Comparison of ENCODE assay signal across 8 cellular contexts in the genomic region with DNA sequence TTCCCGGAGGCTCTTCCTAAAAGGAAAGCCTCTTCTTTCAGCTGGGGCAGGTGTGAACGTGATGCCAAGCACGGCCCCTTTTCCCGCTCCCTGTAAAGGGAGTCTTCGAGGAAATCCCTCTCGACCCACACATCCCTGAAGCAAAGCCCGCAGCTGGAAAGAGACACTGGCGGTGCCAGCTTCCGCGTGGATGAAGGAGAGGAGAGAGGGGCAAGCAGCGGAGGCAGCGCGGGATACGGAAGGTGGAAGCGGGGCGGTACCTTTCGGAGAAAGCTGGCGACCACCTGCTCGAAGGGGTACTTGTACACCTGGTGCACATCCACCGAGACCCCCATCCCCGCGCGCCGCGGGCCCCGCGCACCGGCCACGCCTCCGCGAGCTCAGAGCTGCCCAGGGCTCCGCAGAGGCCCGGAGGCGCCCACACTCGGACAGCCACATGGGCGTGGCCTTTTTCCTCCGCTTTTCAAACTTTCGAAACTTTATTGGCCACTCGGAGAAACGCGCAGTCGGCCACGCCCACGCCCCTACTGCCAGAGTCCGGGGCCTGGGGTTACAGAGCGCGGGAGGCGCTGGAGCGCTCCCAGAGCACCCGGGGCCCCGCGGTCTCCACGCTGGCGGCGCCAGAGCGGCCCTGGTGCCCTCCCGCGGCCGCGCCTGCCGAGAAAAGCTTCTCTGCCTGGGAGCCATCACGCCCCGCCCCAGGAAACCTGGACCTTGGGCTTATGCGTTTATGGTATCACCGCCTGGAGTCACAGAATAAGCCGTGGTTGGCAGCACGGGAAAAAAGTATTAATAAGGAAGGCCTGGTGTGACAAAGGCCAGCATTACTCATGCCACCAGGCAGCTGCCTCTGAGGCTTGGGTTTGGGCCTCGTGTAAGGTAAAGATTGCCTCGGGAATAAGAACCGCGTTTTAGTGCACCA. TPM values are rescaled to one million over a fixed set of nuclear protein-coding genes. Genes with fewer than 3 reads are reported as not detected.
DNase-seq lines count a peak whose midpoint lies in the region; ATAC-seq and TF ChIP-seq lines count a peak whose summit lies in the region.

A gene (minus strand): TSS at position 426 of the 922 bp plus-strand sequence. CDS start 91 bp downstream, at position 335.

- H2BK5ac ChIP-seq in IMR-90 (ENCODE audit: low read depth, low read length, poor library complexity, severe bottlenecking), result peak within 1 kb of the TSS; percentile 4

- peak within 1 kb of the TSS; percentile 87 for H3K14ac ChIP-seq in IMR-90 (replicated peaks; ENCODE audit: low read depth, low read length)

- TF ChIP-seq CTCF in IMR-90 (conservative IDR thresholded peaks at IDR 0.05; ENCODE audit: low read depth, low read length) (0 out of 2 replicates have a peak, but pooled peaks have one; percentile 3), parathyroid adenoma (IDR thresholded peaks at IDR 0.05) (peak; percentile 25), upper lobe of right lung (IDR thresholded peaks at IDR 0.05) (peak; percentile 9)

- peak within 1 kb of the TSS; percentile 30 for H3K18ac ChIP-seq in IMR-90 (ENCODE audit: low read depth, low read length)

- peak within 1 kb of the TSS; percentile 49 for H4K91ac ChIP-seq in IMR-90 (ENCODE audit: insufficient read depth, low read depth, low read length)

- H4K8ac ChIP-seq in IMR-90 (ENCODE audit: low read depth in 2 of 2, low read length in 2 of 2), result peak within 1 kb of the TSS; percentile 79 to 90

- H3K36me3 ChIP-seq in IMR-90 (ENCODE audit: control insufficient read depth, insufficient read depth, low read length), result no peaks in the 10 kb centered on the region
- no peaks in the 10 kb centered on the region for H3K36me3 ChIP-seq in SK-N-MC (ENCODE audit: insufficient read depth, low read length)
- H3K36me3 ChIP-seq in parathyroid adenoma (ENCODE audit: control insufficient read depth, insufficient read depth, low read length), result no peaks in the 10 kb centered on the region
- H3K36me3 ChIP-seq in upper lobe of right lung, result no peaks in the 10 kb centered on the region

- in situ Hi-C loops in IMR-90 (cut with MboI; ENCODE audit: low sequenced_read_pairs), result loop anchor here (5.0 to 10.0 kb wide), 2 partner anchors 220 to 1633 kb away; no protein-coding TSS in a partner anchor

- H2BK20ac ChIP-seq in IMR-90 (ENCODE audit: low read depth, low read length), result peak within 1 kb of the TSS; percentile 6; the same call in 1 of the 2 replicates

- intact Hi-C loops in IMR-90 (cut with micrococcal nuclease) (loop anchor here (1.0 to 5.0 kb wide), 3 partner anchors 52 to 297 kb away; no protein-coding TSS in a partner anchor), left cardiac atrium (cut with DNase I) (loop anchor here in 1 of 2 donors (10.0 kb wide), 1 partner anchor 220 kb away; no protein-coding TSS in a partner anchor), upper lobe of right lung (cut with DNase I) (no loop called here)

- H4K5ac ChIP-seq in IMR-90 (ENCODE audit: low read depth, low read length), result peak within 1 kb of the TSS; percentile 30

- H2AFZ ChIP-seq in IMR-90 (replicated peaks; ENCODE audit: low read length, poor library complexity) (peak within 1 kb of the TSS; percentile 93), parathyroid adenoma (peak within 1 kb of the TSS; percentile 89)

- peak; percentile 91 for ATAC-seq in GM21786 (IDR thresholded peaks at IDR 0.05; ENCODE audit: unreplicated experiment)
- ATAC-seq in IMR-90 (ENCODE audit: low read depth), result peak; percentile 91
- ATAC-seq in left cardiac atrium, result peak; percentile 96 to 97
- ATAC-seq in upper lobe of right lung, result peak; percentile 98

- H3K4me3 ChIP-seq in IMR-90 (ENCODE audit: insufficient read depth, low read depth, low read length) (peak within 1 kb of the TSS; percentile 60), SK-N-MC (peak within 1 kb of the TSS; percentile 28; the same call in 1 of the 2 replicates), parathyroid adenoma (ENCODE audit: low read depth, low read length) (peak within 1 kb of the TSS; percentile 85), upper lobe of right lung (peak within 1 kb of the TSS; percentile 72)

- TF ChIP-seq RAD21 in IMR-90 (IDR thresholded peaks at IDR 0.05; ENCODE audit: low read length), result peak; percentile 7; the same call in 1 of the 2 replicates

- H2AK9ac ChIP-seq in IMR-90 (replicated peaks; ENCODE audit: low read depth, low read length, poor library complexity), result peak within 1 kb of the TSS; percentile 82

- H3K4me2 ChIP-seq in IMR-90 (ENCODE audit: low read depth, low read length) (peak within 1 kb of the TSS; percentile 76), parathyroid adenoma (ENCODE audit: low read length) (peak within 1 kb of the TSS; percentile 97)

- POLR2A ChIA-PET in IMR-90 (lab: Charles Lee; ENCODE audit: unreplicated experiment), result interaction anchor here (0.7 kb wide), 1 partner anchor 1391 kb away, joined by 3 read pairs; no protein-coding TSS in a partner anchor

- H3K9me3 ChIP-seq in IMR-90 (ENCODE audit: control insufficient read depth, insufficient read depth, low read length) (no peaks in the 10 kb centered on the region), SK-N-MC (ENCODE audit: low read depth, low read length) (no peaks in the 10 kb centered on the region), parathyroid adenoma (ENCODE audit: control insufficient read depth, low read length) (no peaks in the 10 kb centered on the region), upper lobe of right lung (no peaks in the 10 kb centered on the region)

- peak within 1 kb of the TSS; percentile 13 for H3K27ac ChIP-seq in IMR-90 (ENCODE audit: insufficient read depth, low read length)
- H3K27ac ChIP-seq in SK-N-MC, result no peak within 1 kb of the TSS
- peak within 1 kb of the TSS; percentile 64 for H3K27ac ChIP-seq in parathyroid adenoma
- peak within 1 kb of the TSS; percentile 65 for H3K27ac ChIP-seq in upper lobe of right lung

- H3K9ac ChIP-seq in IMR-90 (ENCODE audit: low read depth, low read length) (peak within 1 kb of the TSS; percentile 52), SK-N-MC (ENCODE audit: insufficient read length) (no peak within 1 kb of the TSS), parathyroid adenoma (peak within 1 kb of the TSS; percentile 38)

- dilution Hi-C loops in IMR-90 (cut with HindIII; ENCODE audit: low sequenced_read_pairs, unreplicated experiment), result no loop called here

- CTCF ChIA-PET in IMR-90 (lab: Yijun Ruan, JAX), result interaction anchor here (0.6 to 2.0 kb wide), 3 partner anchors 10 to 514 kb away, joined by 3 to 8 read pairs (median 3); no protein-coding TSS in a partner anchor

- H3K56ac ChIP-seq in IMR-90 (ENCODE audit: extremely low read depth, insufficient read depth, low read length), result peak within 1 kb of the TSS; percentile 63

- WGBS in IMR-90 (ENCODE audit: extremely low coverage in 2 of 2, insufficient read length in 1 of 2), 2 experiments, result 1% methylated on average over 53 of the region's 71 CpGs; no CpG with 5 or more reads in 1 of the 2 experiments

- H2BK15ac ChIP-seq in IMR-90 (ENCODE audit: low read depth, low read length), result peak within 1 kb of the TSS; percentile 19; the same call in 2 of the 3 replicates

- H4K20me1 ChIP-seq in IMR-90 (ENCODE audit: insufficient read depth, low read length), result no peaks in the 10 kb centered on the region; the same call in 1 of the 2 replicates

- H3K4me1 ChIP-seq in IMR-90 (ENCODE audit: control insufficient read depth, insufficient read depth, low read length) (peaks cover 5% of the 10 kb centered on the region), parathyroid adenoma (no peaks in the 10 kb centered on the region), upper lobe of right lung (peaks cover 24% of the 10 kb centered on the region)

- TF ChIP-seq POLR2A in IMR-90 (IDR thresholded peaks at IDR 0.05; ENCODE audit: low read depth, low read length), result peak; percentile 52; the same call in 1 of the 2 replicates

- peak within 1 kb of the TSS; percentile 67 for H3K4ac ChIP-seq in IMR-90 (ENCODE audit: low read depth, low read length)

- no TSS peak for BruUV-seq in IMR-90 (replicated peaks; lab: Mats Ljungman, UMichigan)

- H3K27me3 ChIP-seq in IMR-90 (ENCODE audit: control insufficient read depth, insufficient read depth, low read length), result no peaks in the 10 kb centered on the region
- H3K27me3 ChIP-seq in parathyroid adenoma (ENCODE audit: control insufficient read depth, insufficient read depth, low read length), result no peaks in the 10 kb centered on the region
- no peaks in the 10 kb centered on the region for H3K27me3 ChIP-seq in upper lobe of right lung

- peak within 1 kb of the TSS; percentile 68 for H2BK120ac ChIP-seq in IMR-90 (ENCODE audit: low read depth, low read length)

- peaks cover 3% of the 10 kb centered on the region; the same call in 1 of the 2 replicates for H3K9me1 ChIP-seq in IMR-90 (ENCODE audit: insufficient read depth, low read length)

- DNase-seq in Daoy (ENCODE audit: low read depth) (peak; percentile 93), IMR-90 (peak; percentile 84), SK-N-MC (ENCODE audit: low read depth, low spot score) (no peak), amniotic epithelial cell (ENCODE audit: low read depth) (peak; percentile 89), left cardiac atrium (peak; percentile 93), upper lobe of right lung (peak; percentile 94)

- H3K23ac ChIP-seq in IMR-90 (ENCODE audit: low read depth, low read length), result peak within 1 kb of the TSS; percentile 75; the same call in 1 of the 2 replicates

- no peaks in the 10 kb centered on the region for H3K79me2 ChIP-seq in parathyroid adenoma

- peaks cover 12% of the 10 kb centered on the region in 2 experiments; a peak in 3 of 4 replicates for H3K79me1 ChIP-seq in IMR-90 (ENCODE audit: low read depth in 1 of 2, low read length in 2 of 2)

- peak within 1 kb of the TSS; percentile 15; the same call in 1 of the 2 replicates for H2AK5ac ChIP-seq in IMR-90 (ENCODE audit: low read depth, low read length)

TF ChIP-seq in IMR-90, 13 proteins besides CTCF, POLR2A, EP300 and RAD21:
- TF ChIP-seq MAZ (IDR thresholded peaks at IDR 0.05; ENCODE audit: borderline replicate concordance, low read depth, low read length), result peak; percentile 59; the same call in 1 of the 2 replicates
- TF ChIP-seq FOS (IDR thresholded peaks at IDR 0.05; ENCODE audit: low read depth, low read length), result 0 out of 2 replicates have a peak, but pooled peaks have one; percentile 22
- TF ChIP-seq SMC3 (IDR thresholded peaks at IDR 0.05; ENCODE audit: low read depth, low read length), result peak; percentile 12; the same call in 1 of the 2 replicates
- TF ChIP-seq MXI1 (IDR thresholded peaks at IDR 0.05; ENCODE audit: borderline replicate concordance, low read depth, low read length), result peak; percentile 68; the same call in 1 of the 2 replicates
- no peak for TF ChIP-seq MAFK (IDR thresholded peaks at IDR 0.05; ENCODE audit: low read depth, low read length)

RNA-seq across cellular contexts. Expression of the gene that starts here (rescaled TPM):
- total RNA-seq in Daoy (2014; rRNA removed; shearing (Covaris generic)), result 13.3 and 17.5 TPM in 2 replicates
- total RNA-seq in IMR-90 (2012; rRNA removed) (8.6 and 13.9 TPM in 2 replicates), left cardiac atrium (10 to 100 TPM; 21.1 to 23.1 TPM), upper lobe of right lung (9.2 TPM)
- polyA plus RNA-seq in IMR-90 (2012; rRNA removed), result 4.5 and 4.9 TPM in 2 replicates
- polyA plus RNA-seq in IMR-90 (2012; cell fraction: cytosol; rRNA removed), result 0.87 and 1.1 TPM in 2 replicates
- polyA plus RNA-seq in IMR-90 (2012; cell fraction: nucleus; rRNA removed; ENCODE audit: low replicate concordance), result 0.63 and 2.5 TPM in 2 replicates

Comparison
In these comparisons a context has a peak if more than half of its experiments do, and no peak if none do; other contexts are left out.
1. H3K4me3 ChIP-seq: peak in every context shown above with its lines; median percentile 85 in parathyroid adenoma; 72 in upper lobe of right lung; 60 in IMR-90; 28 in SK-N-MC.